Comparison of ENCODE assay signal across 1 cellular context in genomic region chr1:153880024-153880423, GRCh38.
TF ChIP-seq lines count a peak whose summit lies in the region.

No MANE protein-coding gene starts in this region.

TF ChIP-seq in endothelial cell of umbilical vein, 7 proteins besides CTCF, POLR2A, EP300 and RAD21:
- TF ChIP-seq POLR2AphosphoS5 (IDR thresholded peaks at IDR 0.05; ENCODE audit: insufficient read depth, low read depth, low read length) (no peak), FOS (IDR thresholded peaks at IDR 0.05; ENCODE audit: borderline replicate concordance, insufficient read depth, low read length) (no peak), JUN (IDR thresholded peaks at IDR 0.05; ENCODE audit: borderline replicate concordance, insufficient read depth, insufficient read length, low read depth) (no peak), GATA2 (IDR thresholded peaks at IDR 0.05; ENCODE audit: insufficient read depth, insufficient read length, low read depth, low read length) (no peak), MYC (IDR thresholded peaks at IDR 0.05; ENCODE audit: low read depth, low read length) (no peak), EZH2 (IDR thresholded peaks at IDR 0.05; ENCODE audit: borderline replicate concordance, low read depth, low read length, severe bottlenecking) (no peak), MAX (IDR thresholded peaks at IDR 0.05; ENCODE audit: insufficient read depth, insufficient read length) (no peak)
